In genomic region chr12:65501093-65501621, GRCh38 we compare ENCODE assay signal across 17 cellular contexts.
DNase-seq lines count a peak whose midpoint lies in the region; ATAC-seq and TF ChIP-seq lines count a peak whose summit lies in the region.
"Had no signal": no experiment of that assay in that cellular context is flagged by ENCODE, and none has a peak within 500 bp of the region (broad histone marks: within the 10 kb centered on the region; RNA-seq: fewer than 3 reads in every experiment).

No MANE protein-coding gene starts in this region.

- peak overlapping the region; percentile 57 for H3K14ac ChIP-seq in IMR-90 (replicated peaks; ENCODE audit: low read depth, low read length)

- H3K9me3 ChIP-seq in IMR-90 (ENCODE audit: control insufficient read depth, insufficient read depth, low read length) (no peaks in the 10 kb centered on the region), lower lobe of right lung (no peaks in the 10 kb centered on the region)

- H3K23ac ChIP-seq in IMR-90 (ENCODE audit: low read depth, low read length): peak overlapping the region; percentile 29; the same call in 1 of the 2 replicates

- H2AFZ ChIP-seq in IMR-90 (replicated peaks; ENCODE audit: low read length, poor library complexity): peak overlapping the region; percentile 63

- H2BK120ac ChIP-seq in IMR-90 (ENCODE audit: low read depth, low read length): peak overlapping the region; percentile 91

- DNase-seq in IMR-90: no peak
- peak; percentile 30 for DNase-seq in fibroblast of mammary gland (ENCODE audit: low read depth)
- DNase-seq in lower lobe of right lung: peak; percentile 47
- DNase-seq in substantia nigra (lab: John Stamatoyannopoulos, UW): peak in 32 of 49 donors; percentile 2 to 59 (median 21)
- no peak for DNase-seq in left colon
- no peak for DNase-seq in SW 1271 (lab: John Stamatoyannopoulos, UW)
- DNase-seq in activated CD4-positive, alpha-beta T cell treated with anti-CD3 and anti-CD28 coated beads for 1 hour: no peak
- DNase-seq: activated CD8-positive, alpha-beta memory T cell treated with anti-CD3 and anti-CD28 coated beads, Interleukin-2, amount 50 U/mL, for 4 hours; activated naive CD4-positive, alpha-beta T cell treated with anti-CD3 and anti-CD28 coated beads, Interleukin-2, amount 50 U/mL, for 16 hours; AML-193; cerebellar nuclear complex; glutamatergic neuron; NCI-H526; small intestine; stimulated activated naive CD8-positive, alpha-beta T cell treated with anti-CD3 and anti-CD28 coated beads, Interleukin-15, Interleukin-2, amounts not matched to agents 100 U/mL and 50 U/mL, for 24 hours had no signal

- peaks cover 12% of the 10 kb centered on the region for H3K4me1 ChIP-seq in IMR-90 (ENCODE audit: control insufficient read depth, insufficient read depth, low read length)
- peaks cover 24% of the 10 kb centered on the region for H3K4me1 ChIP-seq in lower lobe of right lung

- no peak overlapping the region for H2BK5ac ChIP-seq in IMR-90 (ENCODE audit: low read depth, low read length, poor library complexity, severe bottlenecking)

- intact Hi-C loops in IMR-90 (cut with micrococcal nuclease): no loop called here
- intact Hi-C loops in lower lobe of right lung (cut with DNase I): no loop called here
- intact Hi-C loops in left colon (cut with DNase I, micrococcal nuclease): no loop called here

- peak overlapping the region; percentile 48 for H2AK5ac ChIP-seq in IMR-90 (ENCODE audit: low read depth, low read length)

- H3K56ac ChIP-seq in IMR-90 (ENCODE audit: extremely low read depth, insufficient read depth, low read length): no peak overlapping the region

- H3K27ac ChIP-seq in IMR-90 (ENCODE audit: insufficient read depth, low read length) (no peak overlapping the region), lower lobe of right lung (no peak overlapping the region), substantia nigra (ENCODE audit: low read depth, low read length, poor library complexity, severe bottlenecking) (no peak overlapping the region)

- H4K20me1 ChIP-seq in IMR-90 (ENCODE audit: insufficient read depth, low read length): no peaks in the 10 kb centered on the region

- H3K4me2 ChIP-seq in IMR-90 (ENCODE audit: low read depth, low read length): no peak overlapping the region

- TF ChIP-seq CTCF in IMR-90 (conservative IDR thresholded peaks at IDR 0.05; ENCODE audit: low read depth, low read length) (no peak), fibroblast of mammary gland (conservative IDR thresholded peaks at IDR 0.05; ENCODE audit: control insufficient read depth, insufficient read depth, low read depth, low read length) (no peak), lower lobe of right lung (IDR thresholded peaks at IDR 0.05) (no peak)

- no peak overlapping the region for H3K4me3 ChIP-seq in IMR-90 (ENCODE audit: insufficient read depth, low read depth, low read length)
- no peak overlapping the region for H3K4me3 ChIP-seq in fibroblast of mammary gland (ENCODE audit: control insufficient read depth, low read depth, low read length)
- H3K4me3 ChIP-seq in lower lobe of right lung: no peak overlapping the region

- no peaks in the 10 kb centered on the region for H3K36me3 ChIP-seq in IMR-90 (ENCODE audit: control insufficient read depth, insufficient read depth, low read length)
- H3K36me3 ChIP-seq in lower lobe of right lung: no peaks in the 10 kb centered on the region

- CTCF ChIA-PET in IMR-90 (lab: Yijun Ruan, JAX): no interaction called here

- H2BK15ac ChIP-seq in IMR-90 (ENCODE audit: low read depth, low read length): peak overlapping the region; percentile 31; the same call in 1 of the 3 replicates

- no peak overlapping the region for H3K18ac ChIP-seq in IMR-90 (ENCODE audit: low read depth, low read length)

- WGBS in IMR-90 (ENCODE audit: extremely low coverage in 2 of 2, insufficient read length in 1 of 2), 2 experiments: no CpG with 5 or more reads among the region's 6 CpGs

- H3K79me1 ChIP-seq in IMR-90 (ENCODE audit: low read depth in 1 of 2, low read length in 2 of 2): no peaks in the 10 kb centered on the region

- BruUV-seq in IMR-90 (replicated peaks; lab: Mats Ljungman, UMichigan): no TSS peak

- no peak overlapping the region for H4K5ac ChIP-seq in IMR-90 (ENCODE audit: low read depth, low read length)

- H2AK9ac ChIP-seq in IMR-90 (replicated peaks; ENCODE audit: low read depth, low read length, poor library complexity): no peak overlapping the region

- POLR2A ChIA-PET in IMR-90 (lab: Charles Lee; ENCODE audit: unreplicated experiment): no interaction called here

- H3K4ac ChIP-seq in IMR-90 (ENCODE audit: low read depth, low read length): peak overlapping the region; percentile 60

- H4K91ac ChIP-seq in IMR-90 (ENCODE audit: insufficient read depth, low read depth, low read length): peak overlapping the region; percentile 14

- H3K27me3 ChIP-seq in IMR-90 (ENCODE audit: control insufficient read depth, insufficient read depth, low read length): no peaks in the 10 kb centered on the region
- H3K27me3 ChIP-seq in lower lobe of right lung (ENCODE audit: low read depth): no peaks in the 10 kb centered on the region

- peak overlapping the region; percentile 25 to 31; a peak in 1 of 4 replicates for H4K8ac ChIP-seq in IMR-90 (ENCODE audit: low read depth in 2 of 2, low read length in 2 of 2)

- TF ChIP-seq RAD21 in IMR-90 (IDR thresholded peaks at IDR 0.05; ENCODE audit: low read length): no peak

- H2BK20ac ChIP-seq in IMR-90 (ENCODE audit: low read depth, low read length): peak overlapping the region; percentile 67

- TF ChIP-seq POLR2A in IMR-90 (IDR thresholded peaks at IDR 0.05; ENCODE audit: low read depth, low read length): no peak

- no peak overlapping the region for H3K9ac ChIP-seq in IMR-90 (ENCODE audit: low read depth, low read length)

- dilution Hi-C loops in IMR-90 (cut with HindIII; ENCODE audit: low sequenced_read_pairs, unreplicated experiment): no loop called here

- in situ Hi-C loops in IMR-90 (cut with MboI; ENCODE audit: low sequenced_read_pairs): no loop called here

- H3K9me1 ChIP-seq in IMR-90 (ENCODE audit: insufficient read depth, low read length): peaks cover 10% of the 10 kb centered on the region

- peak; percentile 22; the same call in 1 of the 2 replicates for ATAC-seq in IMR-90 (ENCODE audit: low read depth)
- peak; percentile 22 to 38 for ATAC-seq in lower lobe of right lung
- no peak for ATAC-seq in left colon
- ATAC-seq in HG03025 (IDR thresholded peaks at IDR 0.05; ENCODE audit: low FRiP score, unreplicated experiment): no peak
- ATAC-seq: PC-3; stimulated activated naive CD8-positive, alpha-beta T cell treated with anti-CD3 and anti-CD28 coated beads, Interleukin-15, Interleukin-2, amounts not matched to agents 100 U/mL and 50 U/mL, for 24 hours had no signal

TF ChIP-seq in IMR-90, 13 proteins besides CTCF, POLR2A, EP300 and RAD21:
- TF ChIP-seq MAZ (IDR thresholded peaks at IDR 0.05; ENCODE audit: borderline replicate concordance, low read depth, low read length) (no peak), RFX5 (IDR thresholded peaks at IDR 0.05; ENCODE audit: low read depth, low read length) (no peak), MXI1 (IDR thresholded peaks at IDR 0.05; ENCODE audit: borderline replicate concordance, low read depth, low read length) (no peak), NFE2L2 (IDR thresholded peaks at IDR 0.05; ENCODE audit: low read depth, low read length) (no peak), RCOR1 (IDR thresholded peaks at IDR 0.05; ENCODE audit: insufficient replicate concordance, low read length) (no peak), SMC3 (IDR thresholded peaks at IDR 0.05; ENCODE audit: low read depth, low read length) (no peak)
TF ChIP-seq in IMR-90: peak in this region for 0.

Comparison
In these comparisons a context has a peak if more than half of its experiments do, and no peak if none do; other contexts are left out.
1. ATAC-seq: peak in IMR-90 (single experiment) and lower lobe of right lung (2 of 2); none in left colon (single experiment) and HG03025 (single experiment).
2. DNase-seq: peak in fibroblast of mammary gland (single experiment), lower lobe of right lung (single experiment) and substantia nigra (32 of 49); none in IMR-90 (single experiment), left colon (0 of 2), SW 1271 (0 of 2) and activated CD4-positive, alpha-beta T cell treated with anti-CD3 and anti-CD28 coated beads for 1 hour (single experiment).